In genomic region chr2:128232965-128233789, GRCh38 we compare ENCODE assay signal across 8 cellular contexts.
DNase-seq lines count a peak whose midpoint lies in the region; ATAC-seq and TF ChIP-seq lines count a peak whose summit lies in the region.

No MANE protein-coding gene starts in this region.

- POLR2A ChIA-PET in activated CD4-positive, alpha-beta memory T cell treated with anti-CD3 and anti-CD28 coated beads, Interleukin-2, amount 10 ng/mL, durations not matched to agents 7 days and 5 days (lab: Charles Lee) = interaction anchor here (1.7 kb wide), 1 partner anchor 142 kb away, joined by 7 read pairs; the partner anchor contains the start of gene UGGT1

- H3K4me3 ChIP-seq in BE2C (ENCODE audit: low read depth, low read length) (peak overlapping the region; percentile 66), duodenal mucosa (ENCODE audit: low read depth in 1 of 2, low read length in 2 of 2) (peak overlapping the region; percentile 83 to 89), lower leg skin (ENCODE audit: low read depth, poor library complexity, severe bottlenecking) (peak overlapping the region; percentile 36)

- H3K4me3 Mint-ChIP-seq in activated CD4-positive, alpha-beta memory T cell treated with anti-CD3 and anti-CD28 coated beads, Interleukin-2, amount 10 ng/mL, durations not matched to agents 7 days and 5 days = peak overlapping the region; percentile 75

- no peaks in the 10 kb centered on the region for H3K9me3 Mint-ChIP-seq in activated CD4-positive, alpha-beta memory T cell treated with anti-CD3 and anti-CD28 coated beads, Interleukin-2, amount 10 ng/mL, durations not matched to agents 7 days and 5 days

- peak overlapping the region; percentile 68 to 80 for H3K9ac ChIP-seq in duodenal mucosa (ENCODE audit: low read depth in 1 of 2, low read length in 2 of 2)

- H3K4me1 Mint-ChIP-seq in activated CD4-positive, alpha-beta memory T cell treated with anti-CD3 and anti-CD28 coated beads, Interleukin-2, amount 10 ng/mL, durations not matched to agents 7 days and 5 days = peaks cover 6% of the 10 kb centered on the region

- no peaks in the 10 kb centered on the region for H3K4me1 ChIP-seq in BE2C
- peaks cover 4 to 8% of the 10 kb centered on the region in 2 donors for H3K4me1 ChIP-seq in duodenal mucosa (ENCODE audit: control insufficient read depth in 1 of 2, insufficient read depth in 2 of 2, low read length in 2 of 2)

- H3K27me3 ChIP-seq in BE2C (no peaks in the 10 kb centered on the region), duodenal mucosa (ENCODE audit: control insufficient read depth in 1 of 2, insufficient read depth in 2 of 2, low read length in 2 of 2) (no peaks in the 10 kb centered on the region)

- no peaks in the 10 kb centered on the region for H3K36me3 Mint-ChIP-seq in activated CD4-positive, alpha-beta memory T cell treated with anti-CD3 and anti-CD28 coated beads, Interleukin-2, amount 10 ng/mL, durations not matched to agents 7 days and 5 days (ENCODE audit: low read depth)

- TF ChIP-seq CTCF in BE2C (IDR thresholded peaks at IDR 0.05; ENCODE audit: low read depth, low read length) (peak; percentile 66), lower leg skin (IDR thresholded peaks at IDR 0.05) (peak in 1 of 3 donors; percentile 38)

- peak; percentile 86 for DNase-seq in BE2C
- peak; percentile 92 for DNase-seq in GM19238 (ENCODE audit: insufficient read length, low spot score)
- DNase-seq in NCI-H69 (lab: John Stamatoyannopoulos, UW) = peak; percentile 74
- DNase-seq in activated CD4-positive, alpha-beta memory T cell treated with anti-CD3 and anti-CD28 coated beads, Interleukin-2, amount 10 ng/mL, durations not matched to agents 7 days and 5 days = peak; percentile 87
- DNase-seq in lower leg skin (ENCODE audit: low spot score in 2 of 2) = peak; percentile 68 to 96
- DNase-seq in stimulated activated CD4-positive, alpha-beta T cell treated with anti-CD3 and anti-CD28 coated beads, Interleukin-4, amount 100 ng/mL, for 24 hours = peak; percentile 86

- H3K27me3 Mint-ChIP-seq in activated CD4-positive, alpha-beta memory T cell treated with anti-CD3 and anti-CD28 coated beads, Interleukin-2, amount 10 ng/mL, durations not matched to agents 7 days and 5 days = peaks cover 7% of the 10 kb centered on the region

- H3K36me3 ChIP-seq in BE2C = no peaks in the 10 kb centered on the region
- H3K36me3 ChIP-seq in duodenal mucosa (ENCODE audit: control insufficient read depth in 1 of 2, insufficient read depth in 2 of 2, low read length in 2 of 2) = no peaks in the 10 kb centered on the region

- no peak overlapping the region for H3K27ac ChIP-seq in duodenal mucosa (ENCODE audit: low read depth, low read length)

- TF ChIP-seq POLR2A in lower leg skin (IDR thresholded peaks at IDR 0.05) = no peak

- 0 to 1% methylated on average over 38 to 49 of the region's 84 CpGs for WGBS in lower leg skin, 2 donors

- H3K9me3 ChIP-seq in BE2C = no peaks in the 10 kb centered on the region
- no peaks in the 10 kb centered on the region for H3K9me3 ChIP-seq in duodenal mucosa (ENCODE audit: control insufficient read depth in 1 of 2, low read length in 2 of 2)

- CTCF ChIA-PET in activated CD4-positive, alpha-beta memory T cell treated with anti-CD3 and anti-CD28 coated beads, Interleukin-2, amount 10 ng/mL, durations not matched to agents 7 days and 5 days (lab: Charles Lee) = interaction anchor here (1.0 to 1.8 kb wide), 4 partner anchors 13 to 170 kb away, joined by 3 to 6 read pairs (median 4); no protein-coding TSS in a partner anchor

- H3K27ac Mint-ChIP-seq in activated CD4-positive, alpha-beta memory T cell treated with anti-CD3 and anti-CD28 coated beads, Interleukin-2, amount 10 ng/mL, durations not matched to agents 7 days and 5 days = no peak overlapping the region

- ATAC-seq in HG03378 (IDR thresholded peaks at IDR 0.05; ENCODE audit: unreplicated experiment) = peak; percentile 90

- intact Hi-C loops in lower leg skin (cut with DNase I; ENCODE audit: low total_unique reads) = no loop called here

Comparison
In these comparisons a context has a peak if more than half of its experiments do, and no peak if none do; other contexts are left out.
1. H3K4me3 ChIP-seq: peak in every context shown above with its lines; median percentile 86 in duodenal mucosa; 66 in BE2C; 36 in lower leg skin.